ENCODE assay signal across 28 cellular contexts in the genomic region with DNA sequence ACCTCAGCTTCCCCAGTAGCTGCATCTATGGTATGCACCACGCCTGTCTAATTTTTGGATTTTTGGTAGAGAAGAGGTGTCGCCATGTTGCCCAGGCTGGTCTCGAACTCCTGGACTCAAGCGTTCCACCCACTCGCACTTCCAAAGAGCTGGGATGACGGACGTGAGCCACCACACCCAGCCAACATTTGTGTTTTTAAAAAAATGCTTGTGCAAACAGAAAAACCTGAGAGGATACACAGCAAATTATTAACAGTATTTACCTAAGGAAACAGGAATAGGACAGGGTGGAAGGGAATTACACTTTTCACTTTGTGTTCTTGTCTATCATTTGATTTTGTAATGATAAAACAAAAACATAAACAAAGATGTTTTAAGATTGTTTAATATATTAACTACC. TPM values are rescaled to one million over a fixed set of nuclear protein-coding genes. Genes with fewer than 3 reads are reported as not detected.
"Had no signal": no experiment of that assay in that cellular context is flagged by ENCODE, and none has a peak within 500 bp of the region (broad histone marks: within the 10 kb centered on the region; RNA-seq: fewer than 3 reads in every experiment).

No MANE protein-coding gene starts in this region.

- H3K9me3 Mint-ChIP-seq: immature natural killer cell; mesothelial cell of epicardium; naive B cell; natural killer cell; nephron progenitor cell; neural progenitor cell; stimulated activated naive B cell treated with anti-CD40 and anti-IgM and Interleukin-4, amounts not matched to agents 10 μg/mL and 1 μg/mL and 100 μg/mL, for 72 hours had no signal

- ATAC-seq: natural killer cell; right lobe of liver; stimulated activated naive B cell treated with anti-CD40 and anti-IgM and Interleukin-4, amounts not matched to agents 10 μg/mL and 1 μg/mL and 100 μg/mL, for 72 hours; stimulated activated naive CD8-positive, alpha-beta T cell treated with anti-CD3 and anti-CD28 coated beads, Interleukin-15, Interleukin-2, amounts not matched to agents 100 U/mL and 50 U/mL, for 24 hours; upper lobe of right lung had no signal

- DNase-seq: hypothalamus; immature natural killer cell; islet precursor cell; left ventricle myocardium inferior; mesendoderm; naive B cell; natural killer cell; nephron progenitor cell; ovary; right lobe of liver; stimulated activated CD4-positive, alpha-beta T cell treated with anti-CD3 and anti-CD28 coated beads, Interleukin-12 subunit alpha, Interleukin-12 subunit beta, amount 100 ng/mL, for 4 hours; stimulated activated CD4-positive, alpha-beta T cell treated with anti-CD3 and anti-CD28 coated beads, Interleukin-15, amount 100 ng/mL, for 24 hours; stimulated activated CD4-positive, alpha-beta T cell treated with anti-CD3 and anti-CD28 coated beads, Interleukin-2, amount 100 ng/mL, for 24 hours; stimulated activated CD4-positive, alpha-beta T cell treated with anti-CD3 and anti-CD28 coated beads, Interleukin-4, amount 100 ng/mL, for 1 hour; stimulated activated naive B cell treated with anti-CD40 and anti-IgM and Interleukin-4, amounts not matched to agents 10 μg/mL and 1 μg/mL and 100 μg/mL, for 72 hours; stimulated activated naive CD8-positive, alpha-beta T cell treated with anti-CD3 and anti-CD28 coated beads, Interleukin-15, Interleukin-2, amounts not matched to agents 100 U/mL and 50 U/mL, for 24 hours; stomach; tibial artery; trophoblast cell; upper lobe of right lung had no signal

- H3K27ac ChIP-seq: left ventricle myocardium inferior, neural progenitor cell, ovary, right atrium auricular region, right lobe of liver, stomach, suprapubic skin, thoracic aorta, tibial artery, upper lobe of right lung had no signal

- H3K4me3 Mint-ChIP-seq: immature natural killer cell; mesothelial cell of epicardium; naive B cell; natural killer cell; nephron progenitor cell; neural progenitor cell; stimulated activated naive B cell treated with anti-CD40 and anti-IgM and Interleukin-4, amounts not matched to agents 10 μg/mL and 1 μg/mL and 100 μg/mL, for 72 hours had no signal

- H3K27ac Mint-ChIP-seq: immature natural killer cell; mesothelial cell of epicardium; naive B cell; natural killer cell; nephron progenitor cell; neural progenitor cell; progenitor cell of endocrine pancreas; stimulated activated naive B cell treated with anti-CD40 and anti-IgM and Interleukin-4, amounts not matched to agents 10 μg/mL and 1 μg/mL and 100 μg/mL, for 72 hours had no signal

- H3K27me3 Mint-ChIP-seq: naive B cell; progenitor cell of endocrine pancreas; stimulated activated naive B cell treated with anti-CD40 and anti-IgM and Interleukin-4, amounts not matched to agents 10 μg/mL and 1 μg/mL and 100 μg/mL, for 72 hours had no signal

- H3K4me1 Mint-ChIP-seq: immature natural killer cell; mesothelial cell of epicardium; naive B cell; natural killer cell; nephron progenitor cell; neural progenitor cell; stimulated activated naive B cell treated with anti-CD40 and anti-IgM and Interleukin-4, amounts not matched to agents 10 μg/mL and 1 μg/mL and 100 μg/mL, for 72 hours had no signal

- H3K36me3 Mint-ChIP-seq: naive B cell, natural killer cell had no signal

RNA-seq across cellular contexts. Expression of a gene that starts 56.8 kb away (rescaled TPM):
- total RNA-seq: mononuclear cell, pulmonary artery endothelial cell, upper lobe of right lung had no signal
